2 cellular contexts compared by ENCODE assay signal in genomic region chr16:23784811-23785447, GRCh38.
TF ChIP-seq lines count a peak whose summit lies in the region.

No MANE protein-coding gene starts in this region.

TF ChIP-seq in HEK293, 187 proteins besides CTCF, POLR2A, EP300 and RAD21 (continued from another document and continues in another):
- TF ChIP-seq ZBTB10 (tag by site-specific recombination; IDR thresholded peaks at IDR 0.05) (no peak), OSR2 (tag by site-specific recombination; IDR thresholded peaks at IDR 0.05) (peak; percentile 13; the same call in 1 of the 2 replicates), ZNF629 (tag by site-specific recombination; IDR thresholded peaks at IDR 0.05) (no peak), ZBTB8A (tag by site-specific recombination; IDR thresholded peaks at IDR 0.05) (no peak), ZNF654 (tag by site-specific recombination; IDR thresholded peaks at IDR 0.05; ENCODE audit: low read depth) (no peak), ZNF596 (tag by site-specific recombination; IDR thresholded peaks at IDR 0.05) (no peak), KLF17 (tag by site-specific recombination; IDR thresholded peaks at IDR 0.05) (0 out of 2 replicates have a peak, but pooled peaks have one; percentile 34), ZNF350 (tag by site-specific recombination; IDR thresholded peaks at IDR 0.05) (no peak), REST (tag by site-specific recombination; IDR thresholded peaks at IDR 0.05) (no peak), ZNF366 (tag by site-specific recombination; conservative IDR thresholded peaks at IDR 0.05) (no peak), ZBTB21 (tag by site-specific recombination; IDR thresholded peaks at IDR 0.05) (no peak), ZEB2 (tag by site-specific recombination; IDR thresholded peaks at IDR 0.05) (no peak), ZNF561 (tag by site-specific recombination; IDR thresholded peaks at IDR 0.05; ENCODE audit: borderline replicate concordance) (no peak), KLF7 (tag by site-specific recombination; IDR thresholded peaks at IDR 0.05; ENCODE audit: borderline replicate concordance) (no peak), ZSCAN5A (tag by site-specific recombination; IDR thresholded peaks at IDR 0.05) (no peak), ZNF449 (tag by site-specific recombination; IDR thresholded peaks at IDR 0.05) (no peak), ZNF23 (tag by site-specific recombination; IDR thresholded peaks at IDR 0.05; ENCODE audit: borderline replicate concordance) (no peak), ZNF501 (tag by site-specific recombination; IDR thresholded peaks at IDR 0.05) (no peak), SETDB1 (IDR thresholded peaks at IDR 0.05; ENCODE audit: insufficient read length, low read length) (peak; percentile 36), ZNF19 (tag by site-specific recombination; IDR thresholded peaks at IDR 0.05; ENCODE audit: low read depth) (no peak), SP3 (tag by site-specific recombination; IDR thresholded peaks at IDR 0.05) (no peak)

TF ChIP-seq in GM23338, 12 proteins besides CTCF, POLR2A, EP300 and RAD21:
- TF ChIP-seq ZNF462 (CRISPR knock-in tag; IDR thresholded peaks at IDR 0.05), result no peak
- no peak for TF ChIP-seq ZNF114 (CRISPR knock-in tag; IDR thresholded peaks at IDR 0.05)
- no peak for TF ChIP-seq POLR2AphosphoS5 (IDR thresholded peaks at IDR 0.05; ENCODE audit: low read depth)
